Comparison of ENCODE assay signal across 29 cellular contexts in the genomic region with DNA sequence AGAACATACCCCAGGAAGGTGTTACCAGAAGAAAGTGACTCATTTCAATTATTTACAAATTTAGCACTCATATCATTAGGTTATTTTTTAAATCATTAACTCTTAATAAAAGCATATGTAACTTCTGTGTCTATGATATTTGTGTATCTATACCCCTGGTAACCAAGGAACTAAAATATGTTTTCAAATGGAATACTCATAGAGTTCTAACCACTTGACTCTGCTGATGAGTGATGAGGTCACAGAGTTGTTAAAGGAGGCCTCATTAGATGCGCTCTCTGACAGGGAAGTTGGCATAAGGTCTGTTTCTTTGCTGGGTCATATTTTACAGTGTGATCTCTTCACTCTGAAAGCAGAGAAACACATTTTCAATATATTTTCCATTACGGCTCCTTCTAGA.
"Had no signal": no experiment of that assay in that cellular context is flagged by ENCODE, and none has a peak within 500 bp of the region (broad histone marks: within the 10 kb centered on the region; RNA-seq: fewer than 3 reads in every experiment).

No MANE protein-coding gene starts in this region.

- H3K4me1 ChIP-seq: ascending aorta had no signal

- H3K27ac ChIP-seq: ascending aorta, cardiac muscle cell, PC-9, SK-N-MC, WERI-Rb-1 had no signal

- H3K36me3 ChIP-seq: ascending aorta, cardiac muscle cell, WERI-Rb-1 had no signal

- H3K27me3 ChIP-seq: ascending aorta, cardiac muscle cell, MG63 had no signal

- H3K4me3 ChIP-seq: ascending aorta, cardiac muscle cell, MG63, PC-9, SK-N-MC had no signal

- DNase-seq: activated CD4-positive, alpha-beta T cell treated with anti-CD3 and anti-CD28 coated beads for 36 hours; activated CD4-positive, alpha-beta T cell treated with anti-CD3 and anti-CD28 coated beads, Interleukin-2, amount 10 ng/mL, durations not matched to agents 7 days and 5 days; activated CD4-positive, alpha-beta T cell treated with anti-CD3 and anti-CD28 coated beads, Interleukin-2, amount 50 U/mL, for 48 hours; activated CD8-positive, alpha-beta T cell treated with anti-CD3 and anti-CD28 coated beads, Interleukin-2, amount 10 ng/mL, durations not matched to agents 7 days and 5 days; activated gamma-delta T cell; activated naive CD4-positive, alpha-beta T cell treated with Interleukin-2 at 50 U/mL for 16 hours; activated naive CD8-positive, alpha-beta T cell treated with anti-CD3 and anti-CD28 coated beads, Interleukin-2, amount 10 ng/mL, durations not matched to agents 7 days and 5 days; activated T-cell treated with anti-CD3 and anti-CD28 coated beads, Interleukin-2, amount 50 U/mL, for 24 hours; amygdala; Kasumi-1; KG1; MG63; NCI-H1048; NCI-H1105 treated with DMSO at 0.1 percent for 48 hours; NCI-H1436; NCI-H1694; NCI-H1930; NCI-H2081 treated with DMSO at 0.1 percent for 48 hours; NCI-H2171 treated with DMSO at 0.1 percent for 48 hours; NCI-H2227 treated with DMSO at 0.1 percent for 48 hours; NCI-H446; NCI-H524 treated with DMSO at 0.1 percent for 48 hours; PC-9; Right ventricle myocardium superior; T1000; WERI-Rb-1 had no signal

- H3K9me3 ChIP-seq: ascending aorta, MG63 had no signal
